ENCODE assay signal across 8 cellular contexts in the genomic region with DNA sequence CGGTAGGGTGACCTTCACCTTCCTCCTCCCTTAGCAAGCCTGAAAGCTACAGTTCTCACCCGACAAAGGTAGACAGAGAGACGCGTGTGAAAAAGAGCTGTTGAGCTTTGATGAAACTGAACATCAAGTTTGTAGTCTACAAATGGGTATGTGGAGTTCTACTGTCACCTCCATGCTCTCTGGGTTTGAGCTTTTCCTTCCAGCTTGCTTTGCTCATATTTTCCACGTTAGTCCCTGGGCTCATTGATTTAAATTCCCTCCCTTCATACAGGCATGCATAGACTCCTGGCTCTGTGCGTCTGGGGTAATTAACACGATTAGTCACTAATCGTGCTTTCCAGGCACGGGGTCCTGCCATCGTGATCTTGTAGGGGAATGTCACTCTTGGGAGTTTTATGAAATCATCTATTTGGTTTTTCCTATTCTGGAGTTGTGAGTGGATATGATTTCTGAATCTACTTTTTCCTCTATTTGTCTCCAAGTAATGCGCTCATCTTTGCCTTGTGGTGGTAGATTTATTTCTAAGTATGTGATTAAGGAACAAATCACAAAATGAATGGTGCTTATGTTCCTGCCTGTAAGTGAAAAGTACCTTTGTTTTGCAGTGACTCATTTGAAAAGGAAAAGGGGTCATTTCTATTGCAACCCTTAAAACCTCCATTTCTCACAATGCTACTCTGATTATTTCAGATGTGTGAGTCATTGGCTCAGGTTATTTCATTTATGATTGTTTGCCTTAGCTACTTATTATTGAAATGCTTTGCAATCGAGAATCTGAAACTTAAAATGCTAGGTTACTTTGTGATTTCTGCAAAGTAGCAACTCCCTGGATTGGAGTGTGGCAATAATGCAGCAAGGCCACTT.
A peak's percentile ranks its signal among the peaks of the same experiment; 100 is the strongest.
DNase-seq lines count a peak whose midpoint lies in the region; ATAC-seq, FAIRE-seq and TF ChIP-seq lines count a peak whose summit lies in the region.

No MANE protein-coding gene starts in this region.

- no peak overlapping the region for H2BK12ac ChIP-seq in mesenchymal stem cell (ENCODE audit: low read length in 2 of 2)

- peaks cover 21% of the 10 kb centered on the region for H3K79me1 ChIP-seq in mesenchymal stem cell (replicated peaks; ENCODE audit: low read length, poor library complexity, severe bottlenecking)

- ATAC-seq in GM21717 (IDR thresholded peaks at IDR 0.05; ENCODE audit: unreplicated experiment): peak; percentile 51

- no peak overlapping the region for H4K8ac ChIP-seq in mesenchymal stem cell (ENCODE audit: low read length)

- peaks cover 20% of the 10 kb centered on the region for H3K27me3 Mint-ChIP-seq in astrocyte (ENCODE audit: low read depth, unreplicated experiment)

- no peak overlapping the region for H3K23ac ChIP-seq in mesenchymal stem cell (ENCODE audit: low read length in 2 of 2)

- no peak overlapping the region for H2AK5ac ChIP-seq in mesenchymal stem cell (ENCODE audit: low read length, severe bottlenecking)

- no peak overlapping the region for H4K91ac ChIP-seq in mesenchymal stem cell (ENCODE audit: low read length)

- no peak overlapping the region for H2BK120ac ChIP-seq in mesenchymal stem cell (ENCODE audit: low read depth, low read length)

- H3K27me3 ChIP-seq in astrocyte (ENCODE audit: insufficient read depth, low read length) (no peaks in the 10 kb centered on the region), mesenchymal stem cell (ENCODE audit: control insufficient read depth in 1 of 2, insufficient read depth in 1 of 2, low read length in 2 of 2) (peaks cover 0 to 53% of the 10 kb centered on the region in 2 experiments), right atrium auricular region (no peaks in the 10 kb centered on the region)

- H3K4me1 ChIP-seq in astrocyte (ENCODE audit: insufficient read depth, low read length) (peaks cover 13% of the 10 kb centered on the region), mesenchymal stem cell (ENCODE audit: control insufficient read depth, insufficient read depth, low read depth, low read length) (peaks cover 18% of the 10 kb centered on the region), right atrium auricular region (peaks cover 0 to 21% of the 10 kb centered on the region in 2 donors)

- no peaks in the 10 kb centered on the region for H4K20me1 ChIP-seq in astrocyte (ENCODE audit: insufficient read depth, low read length)

- TF ChIP-seq CTCF in astrocyte (IDR thresholded peaks at IDR 0.05; ENCODE audit: insufficient read depth, low read depth, low read length) (no peak), right atrium auricular region (IDR thresholded peaks at IDR 0.05) (no peak)

- FAIRE-seq in astrocyte (lab: Jason Lieb, UNC): peak; percentile 20

- H3K36me3 ChIP-seq in astrocyte (ENCODE audit: insufficient read depth, low read length) (no peaks in the 10 kb centered on the region), mesenchymal stem cell (ENCODE audit: control insufficient read depth in 1 of 2, insufficient read depth in 2 of 2, low read depth in 1 of 2, low read length in 2 of 2) (peaks cover 0 to 3% of the 10 kb centered on the region in 2 experiments), right atrium auricular region (no peaks in the 10 kb centered on the region)

- H3K4me2 ChIP-seq in astrocyte (ENCODE audit: low read length) (peak overlapping the region; percentile 72), mesenchymal stem cell (ENCODE audit: low read length, poor library complexity, severe bottlenecking) (no peak overlapping the region)

- no peak overlapping the region for H3K14ac ChIP-seq in mesenchymal stem cell (ENCODE audit: low read length in 2 of 2)

- no peak overlapping the region for H3K4ac ChIP-seq in mesenchymal stem cell (ENCODE audit: low read depth in 1 of 2, low read length in 2 of 2)

- H2AFZ ChIP-seq in astrocyte (ENCODE audit: low read depth, low read length): peak overlapping the region; percentile 16
- H2AFZ ChIP-seq in mesenchymal stem cell (ENCODE audit: low read depth, low read length): no peak overlapping the region

- peak; percentile 21 for DNase-seq in GDM1 (lab: John Stamatoyannopoulos, UW)
- DNase-seq in KG1 (lab: John Stamatoyannopoulos, UW): peak; percentile 52
- DNase-seq in astrocyte (ENCODE audit: low read depth): peak; percentile 86
- peak; percentile 67 for DNase-seq in mesenchymal stem cell
- DNase-seq in mesenteric fat pad (ENCODE audit: low spot score): no peak
- DNase-seq in stimulated activated CD4-positive, alpha-beta T cell treated with anti-CD3 and anti-CD28 coated beads, Interleukin-12 subunit alpha, Interleukin-12 subunit beta, amount 100 ng/mL, for 4 hours: no peak
- no peak for DNase-seq in right atrium auricular region (ENCODE audit: low spot score)

- H3K18ac ChIP-seq in mesenchymal stem cell (ENCODE audit: low read depth in 1 of 2, low read length in 2 of 2): no peak overlapping the region

- H3K9ac ChIP-seq in astrocyte (ENCODE audit: low read length): peak overlapping the region; percentile 31
- H3K9ac ChIP-seq in mesenchymal stem cell (ENCODE audit: low read length): peak overlapping the region; percentile 73

- H3K27ac ChIP-seq in astrocyte (ENCODE audit: low read depth, low read length): peak overlapping the region; percentile 44
- H3K27ac ChIP-seq in mesenchymal stem cell (ENCODE audit: low read length, poor library complexity, severe bottlenecking): peak overlapping the region; percentile 76
- H3K27ac ChIP-seq in right atrium auricular region: no peak overlapping the region

- H3K4me3 ChIP-seq in astrocyte (ENCODE audit: insufficient read depth, low read depth, low read length): peak overlapping the region; percentile 8
- peak overlapping the region in 1 of 2 experiments; percentile 10 for H3K4me3 ChIP-seq in mesenchymal stem cell (ENCODE audit: insufficient read depth in 1 of 2, low read depth in 1 of 2, low read length in 2 of 2)
- H3K4me3 ChIP-seq in right atrium auricular region: no peak overlapping the region

- H3K9me3 ChIP-seq in astrocyte (ENCODE audit: insufficient read depth, low read depth, low read length) (no peaks in the 10 kb centered on the region), mesenchymal stem cell (ENCODE audit: control insufficient read depth, low read length) (no peaks in the 10 kb centered on the region), right atrium auricular region (no peaks in the 10 kb centered on the region)

- no peak overlapping the region for H2BK5ac ChIP-seq in mesenchymal stem cell (ENCODE audit: low read depth, low read length, poor library complexity, severe bottlenecking)

- no peak overlapping the region for H3K4me3 Mint-ChIP-seq in astrocyte (ENCODE audit: unreplicated experiment)

- H2BK15ac ChIP-seq in mesenchymal stem cell (ENCODE audit: low read depth, poor library complexity, severe bottlenecking): no peak overlapping the region

- no peaks in the 10 kb centered on the region for H3K79me2 ChIP-seq in astrocyte (ENCODE audit: insufficient read depth, low read length)

- 6% methylated on average over 7 of the region's 12 CpGs for WGBS in mesenchymal stem cell

- peaks cover 17% of the 10 kb centered on the region for H3K4me1 Mint-ChIP-seq in astrocyte (ENCODE audit: low read depth, unreplicated experiment)

- H3K9me3 Mint-ChIP-seq in astrocyte (ENCODE audit: unreplicated experiment): peaks cover 2% of the 10 kb centered on the region

- no peak overlapping the region for H3K27ac Mint-ChIP-seq in astrocyte (ENCODE audit: unreplicated experiment)

- peaks cover 3% of the 10 kb centered on the region for H3K36me3 Mint-ChIP-seq in astrocyte (ENCODE audit: low read depth, unreplicated experiment)

Comparison
In these comparisons a context has a peak if more than half of its experiments do, and no peak if none do; other contexts are left out.
1. DNase-seq: peak in GDM1 (single experiment), KG1 (single experiment), astrocyte (single experiment) and mesenchymal stem cell (single experiment); none in mesenteric fat pad (single experiment), stimulated activated CD4-positive, alpha-beta T cell treated with anti-CD3 and anti-CD28 coated beads, Interleukin-12 subunit alpha, Interleukin-12 subunit beta, amount 100 ng/mL, for 4 hours (single experiment) and right atrium auricular region (single experiment).
2. H3K27ac ChIP-seq: peak in astrocyte (single experiment) and mesenchymal stem cell (single experiment); none in right atrium auricular region (0 of 2).